In the genomic region with DNA sequence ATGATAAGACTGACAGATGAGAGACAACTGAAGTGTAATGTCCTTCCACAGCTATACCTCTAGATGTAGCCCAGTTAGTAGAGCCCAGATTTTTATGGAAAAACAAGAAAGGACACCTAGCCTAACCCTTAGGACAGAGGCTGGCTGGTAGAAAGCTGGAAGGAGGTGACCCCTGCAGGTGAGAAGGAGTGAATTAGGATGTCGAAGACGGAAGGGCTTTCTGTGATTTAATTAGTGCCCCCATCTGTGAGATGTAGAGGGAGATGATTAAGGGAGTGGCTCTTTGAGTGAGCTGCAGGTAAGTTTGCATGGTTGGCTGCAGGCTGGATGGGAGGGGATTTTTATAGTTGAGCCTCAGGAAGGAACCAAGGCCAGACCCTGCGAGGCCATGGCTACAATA, we compare ENCODE assay signal across 16 cellular contexts.
A peak's percentile ranks its signal among the peaks of the same experiment; 100 is the strongest.
DNase-seq lines count a peak whose midpoint lies in the region; ATAC-seq, FAIRE-seq and TF ChIP-seq lines count a peak whose summit lies in the region.
"Had no signal": no experiment of that assay in that cellular context is flagged by ENCODE, and none has a peak within 500 bp of the region (broad histone marks: within the 10 kb centered on the region; RNA-seq: fewer than 3 reads in every experiment).

No MANE protein-coding gene starts in this region.

- TF ChIP-seq CTCF in GM23338 (conservative IDR thresholded peaks at IDR 0.05; ENCODE audit: low read depth in 2 of 2) (peak; percentile 54 to 61), Loucy (conservative IDR thresholded peaks at IDR 0.05; ENCODE audit: low read length) (peak; percentile 22; the same call in 1 of the 2 replicates), H1 (IDR thresholded peaks at IDR 0.05; ENCODE audit: control extremely low read depth in 1 of 3, insufficient read depth in 1 of 3, low read depth in 1 of 3, low read length in 3 of 3) (peak in 2 of 3 experiments; percentile 36 to 53; a peak in 2 of 4 replicates), kidney (IDR thresholded peaks at IDR 0.05; ENCODE audit: borderline replicate concordance, extremely low read depth, insufficient read depth) (peak; percentile 3)

- H3K9me3 ChIP-seq in Loucy (ENCODE audit: insufficient read depth, low read depth, low read length) (no peaks in the 10 kb centered on the region), H1 (ENCODE audit: insufficient read depth in 2 of 2, low read depth in 1 of 2, low read length in 1 of 2) (no peaks in the 10 kb centered on the region), kidney (ENCODE audit: control insufficient read depth in 1 of 2, low read length in 2 of 2) (no peaks in the 10 kb centered on the region)
- H3K9me3 ChIP-seq: HAP-1 had no signal

- H2BK15ac ChIP-seq in H1 (ENCODE audit: low read length), result no peak overlapping the region

- no peak overlapping the region for H2BK120ac ChIP-seq in H1 (replicated peaks; ENCODE audit: low read depth, low read length)

- no peak overlapping the region for H3K27ac Mint-ChIP-seq in GM23338

- no peak overlapping the region for H3K18ac ChIP-seq in H1 (ENCODE audit: extremely low read depth, low read length)

- H3K79me1 ChIP-seq in H1 (ENCODE audit: low read depth, low read length), result no peaks in the 10 kb centered on the region

- ATAC-seq in GM23338, result peak; percentile 96
- no peak for ATAC-seq in GM21447 (IDR thresholded peaks at IDR 0.05; ENCODE audit: unreplicated experiment)

- H3K9me2 ChIP-seq in GM23338 (ENCODE audit: insufficient read depth), result no peaks in the 10 kb centered on the region
- no peaks in the 10 kb centered on the region for H3K9me2 ChIP-seq in Loucy (replicated peaks; ENCODE audit: low read depth, low read length)

- H3K4me1 ChIP-seq in GM23338 (ENCODE audit: insufficient read depth) (no peaks in the 10 kb centered on the region), Loucy (ENCODE audit: insufficient read depth, low read length, poor library complexity, severe bottlenecking) (no peaks in the 10 kb centered on the region), H1 (replicated peaks in 1 of 4; ENCODE audit: control insufficient read depth in 3 of 4, insufficient read depth in 4 of 4, low read length in 3 of 4) (no peaks in the 10 kb centered on the region), kidney (ENCODE audit: control insufficient read depth in 1 of 2, insufficient read depth in 1 of 2, low read depth in 1 of 2, low read length in 2 of 2) (no peaks in the 10 kb centered on the region)
- H3K4me1 ChIP-seq: HAP-1 had no signal

- no peak for TF ChIP-seq EP300 in H1 (IDR thresholded peaks at IDR 0.05; ENCODE audit: borderline replicate concordance in 1 of 2, low read depth in 2 of 2, low read length in 2 of 2)

- H2AFZ ChIP-seq in GM23338 (no peak overlapping the region), Loucy (ENCODE audit: low read length) (no peak overlapping the region), H1 (ENCODE audit: low read length) (no peak overlapping the region)

- peak; percentile 50 to 58; a peak in 3 of 4 replicates for TF ChIP-seq RAD21 in H1 (IDR thresholded peaks at IDR 0.05 in 1 of 2, conservative IDR thresholded peaks at IDR 0.05 in 1 of 2; ENCODE audit: low read depth in 2 of 2, low read length in 2 of 2)

- peak; percentile 87 for FAIRE-seq in H1 (lab: Jason Lieb, UNC)
- no peak for FAIRE-seq in kidney (lab: Jason Lieb, UNC)

- no peak overlapping the region for H2BK5ac ChIP-seq in H1 (ENCODE audit: low read depth, low read length)

- no peak overlapping the region for H3K4me3 Mint-ChIP-seq in GM23338

- DNase-seq in GM23338 (ENCODE audit: low spot score), result peak; percentile 59
- DNase-seq in H1 (ENCODE audit: low read depth in 1 of 2, low spot score in 2 of 2), result no peak
- no peak for DNase-seq in kidney
- no peak for DNase-seq in activated effector memory CD4-positive, alpha-beta T cell treated with anti-CD3 and anti-CD28 coated beads, Interleukin-2, amount 50 U/mL, for 16 hours
- no peak for DNase-seq in nucleus accumbens (lab: John Stamatoyannopoulos, UW)
- no peak for DNase-seq in NCI-H1436 treated with DMSO at 0.1 percent for 48 hours (lab: John Stamatoyannopoulos, UW)
- DNase-seq: DMS 273 treated with DMSO at 0.1 percent for 48 hours, NCI-H1436, NCI-H2029 treated with DMSO at 0.1 percent for 48 hours, NCI-H2171 treated with DMSO at 0.1 percent for 48 hours, Right ventricle myocardium superior had no signal

- no peak overlapping the region for H3K14ac ChIP-seq in H1 (ENCODE audit: insufficient read length)

- no peak overlapping the region for H2BK20ac ChIP-seq in H1 (ENCODE audit: low read length)

- H3K56ac ChIP-seq in H1 (replicated peaks; ENCODE audit: insufficient read length, low read depth, low read length), result no peak overlapping the region

- H3K36me3 ChIP-seq in GM23338 (ENCODE audit: insufficient read depth) (no peaks in the 10 kb centered on the region), Loucy (ENCODE audit: insufficient read depth, low read length) (peaks cover 64% of the 10 kb centered on the region; the same call in 1 of the 2 replicates), H1 (ENCODE audit: control insufficient read depth in 2 of 4, insufficient read depth in 4 of 4, low read length in 3 of 4) (peaks cover 0 to 10% (median 2%) of the 10 kb centered on the region in 4 experiments; a peak in 4 of 8 replicates), kidney (ENCODE audit: control insufficient read depth in 1 of 2, insufficient read depth in 2 of 2, low read length in 2 of 2) (peaks cover 23 to 57% of the 10 kb centered on the region in 2 donors)

- H3K27me3 Mint-ChIP-seq in GM23338 (ENCODE audit: insufficient read depth, low read depth, poor library complexity), result no peaks in the 10 kb centered on the region

- H3K9me3 Mint-ChIP-seq in GM23338, result no peaks in the 10 kb centered on the region

- WGBS in H1 (ENCODE audit: extremely low coverage in 1 of 2, insufficient coverage in 1 of 2, insufficient read length in 1 of 2, insufficient replicate concordance in 2 of 2, low coverage in 1 of 2, low lambda C conversion rate in 2 of 2, missing lambda C conversion rate in 1 of 2), 2 experiments, result 81% methylated on average over 3 of the region's 3 CpGs; no CpG with 5 or more reads in 1 of the 2 experiments

- intact Hi-C loops in kidney (cut with DNase I), result no loop called here

- H3F3A ChIP-seq in GM23338 (replicated peaks; ENCODE audit: low read depth), result no peaks in the 10 kb centered on the region
- no peaks in the 10 kb centered on the region for H3F3A ChIP-seq in Loucy (ENCODE audit: low read depth)

- H4K91ac ChIP-seq in H1 (replicated peaks; ENCODE audit: insufficient read length, low read length), result no peak overlapping the region

- no peaks in the 10 kb centered on the region for H3K23me2 ChIP-seq in H1 (ENCODE audit: low read depth, low read length)

- TF ChIP-seq POLR2A in H1 (IDR thresholded peaks at IDR 0.05; ENCODE audit: control extremely low read depth in 1 of 2, low read depth in 2 of 2, low read length in 2 of 2), result no peak

- CTCF ChIA-PET in H1 (lab: Charles Lee; ENCODE audit: partially characterized antibody), result interaction anchor here (0.6 to 2.1 kb wide), 19 partner anchors 9 to 245 kb away, joined by 3 to 11 read pairs (median 3); no protein-coding TSS in a partner anchor

- POLR2A ChIA-PET in H1 (lab: Charles Lee; ENCODE audit: partially characterized antibody), result no interaction called here

- H3K4me2 ChIP-seq in GM23338 (no peak overlapping the region), Loucy (ENCODE audit: low read depth, low read length, poor library complexity, severe bottlenecking) (no peak overlapping the region), H1 (ENCODE audit: insufficient read depth in 1 of 2, low read depth in 2 of 2, low read length in 2 of 2) (no peak overlapping the region)

- H4K5ac ChIP-seq in H1 (ENCODE audit: insufficient read length, low read depth, low read length), result no peak overlapping the region

- H3K79me2 ChIP-seq in GM23338 (replicated peaks; ENCODE audit: insufficient read depth) (no peaks in the 10 kb centered on the region), Loucy (ENCODE audit: insufficient read depth, low read length) (no peaks in the 10 kb centered on the region), H1 (ENCODE audit: control insufficient read depth in 1 of 2, insufficient read depth in 2 of 2, low read length in 2 of 2) (no peaks in the 10 kb centered on the region)

- H4K8ac ChIP-seq in H1 (ENCODE audit: extremely low read depth, insufficient read depth, low read length), result no peak overlapping the region

- no peak overlapping the region for H3K23ac ChIP-seq in H1 (ENCODE audit: insufficient read length)

- no peak overlapping the region for H2BK12ac ChIP-seq in H1 (ENCODE audit: low read depth, low read length)

- H3K4me1 Mint-ChIP-seq in GM23338, result peaks cover 4% of the 10 kb centered on the region; the same call in 1 of the 3 replicates

- no peak overlapping the region for H3K9ac ChIP-seq in Loucy (ENCODE audit: low read depth, low read length, poor library complexity, severe bottlenecking)
- H3K9ac ChIP-seq in H1 (replicated peaks in 1 of 4; ENCODE audit: extremely low read depth in 1 of 4, low read depth in 3 of 4, low read length in 3 of 4), result no peak overlapping the region
- no peak overlapping the region for H3K9ac ChIP-seq in kidney (ENCODE audit: low read length in 2 of 2)

- H3K36me3 Mint-ChIP-seq in GM23338 (ENCODE audit: low read depth), result no peaks in the 10 kb centered on the region; the same call in 2 of the 3 replicates

- H3K4ac ChIP-seq in H1 (replicated peaks; ENCODE audit: insufficient read length, low read depth, low read length), result no peak overlapping the region

- H4K20me1 ChIP-seq in GM23338 (replicated peaks; ENCODE audit: insufficient read depth) (no peaks in the 10 kb centered on the region), Loucy (ENCODE audit: insufficient read depth, low read length, poor library complexity, severe bottlenecking) (no peaks in the 10 kb centered on the region), H1 (replicated peaks in 1 of 2; ENCODE audit: control insufficient read depth in 1 of 2, insufficient read depth in 2 of 2, low read length in 2 of 2) (no peaks in the 10 kb centered on the region)

- H3K27ac ChIP-seq in GM23338 (ENCODE audit: low read depth), result no peak overlapping the region
- H3K27ac ChIP-seq in H1 (ENCODE audit: low read depth, low read length), result no peak overlapping the region
- H3K27ac ChIP-seq in kidney (ENCODE audit: low read depth in 2 of 2, low read length in 2 of 2), result no peak overlapping the region
- H3K27ac ChIP-seq: C4-2B, HL-60 had no signal

- H3K27me3 ChIP-seq in GM23338 (ENCODE audit: insufficient read depth) (no peaks in the 10 kb centered on the region), Loucy (ENCODE audit: insufficient read depth, low read length, poor library complexity, severe bottlenecking) (no peaks in the 10 kb centered on the region), H1 (replicated peaks in 1 of 4; ENCODE audit: control insufficient read depth in 3 of 4, extremely low read depth in 1 of 4, insufficient read depth in 3 of 4, low read length in 3 of 4) (no peaks in the 10 kb centered on the region)

- H2AK5ac ChIP-seq in H1 (ENCODE audit: low read depth, low read length), result no peak overlapping the region

- H3K4me3 ChIP-seq in GM23338 (no peak overlapping the region), Loucy (ENCODE audit: low read length, poor library complexity, severe bottlenecking) (no peak overlapping the region), H1 (ENCODE audit: extremely low read depth in 1 of 4, insufficient read depth in 2 of 4, low read depth in 3 of 4, low read length in 4 of 4) (no peak overlapping the region), kidney (ENCODE audit: low read length in 2 of 2) (no peak overlapping the region)
- H3K4me3 ChIP-seq: HAP-1 had no signal

Comparison
In these comparisons a context has a peak if more than half of its experiments do, and no peak if none do; other contexts are left out.
1. CTCF ChIP-seq: peak in every context shown above with its lines; median percentile 58 in GM23338; 44 in H1; 22 in Loucy; 3 in kidney.